Comparison of ENCODE assay signal across 31 cellular contexts in the genomic region with DNA sequence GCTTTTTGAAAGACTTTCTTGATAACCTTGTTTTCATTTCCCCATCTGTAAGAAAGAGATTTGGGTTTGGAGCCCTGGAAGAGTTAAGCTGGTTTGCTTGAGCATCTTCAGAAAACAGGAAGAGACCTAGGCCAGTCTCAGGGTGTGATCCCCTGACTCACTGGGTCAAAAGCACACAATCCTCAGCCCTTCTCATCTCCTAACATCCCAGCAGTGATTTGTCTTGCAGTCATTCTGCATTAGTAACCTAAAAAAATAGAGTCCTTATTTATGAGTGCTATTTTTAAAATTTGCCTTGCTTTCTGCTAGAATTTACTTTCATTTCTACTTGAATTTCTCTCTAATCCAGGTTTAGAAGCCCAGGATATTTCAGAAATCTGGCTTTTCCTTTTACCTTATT. TPM values are rescaled to one million over a fixed set of nuclear protein-coding genes. Genes with fewer than 3 reads are reported as not detected.
A peak's percentile ranks its signal among the peaks of the same experiment; 100 is the strongest.
DNase-seq lines count a peak whose midpoint lies in the region; ATAC-seq, FAIRE-seq and TF ChIP-seq lines count a peak whose summit lies in the region.
"Had no signal": no experiment of that assay in that cellular context is flagged by ENCODE, and none has a peak within 500 bp of the region (broad histone marks: within the 10 kb centered on the region; RNA-seq: fewer than 3 reads in every experiment).

No MANE protein-coding gene starts in this region.

- H3K9me2 ChIP-seq in GM23338 (ENCODE audit: insufficient read depth) = no peaks in the 10 kb centered on the region

- no peaks in the 10 kb centered on the region for H3K27me3 ChIP-seq in astrocyte (ENCODE audit: insufficient read depth, low read length)
- no peaks in the 10 kb centered on the region for H3K27me3 ChIP-seq in GM23338 (ENCODE audit: insufficient read depth)
- H3K27me3 ChIP-seq: dorsolateral prefrontal cortex had no signal

- no peaks in the 10 kb centered on the region for H3F3A ChIP-seq in GM23338 (replicated peaks; ENCODE audit: low read depth)

- H3K27ac ChIP-seq in astrocyte (ENCODE audit: low read depth, low read length) (no peak overlapping the region), GM23338 (ENCODE audit: low read depth) (no peak overlapping the region), coronary artery (no peak overlapping the region)
- H3K27ac ChIP-seq: epithelial cell of prostate, foreskin keratinocyte had no signal

- H3K4me1 Mint-ChIP-seq in HFFc6 (ENCODE audit: low read depth) = peaks cover 25% of the 10 kb centered on the region
- H3K4me1 Mint-ChIP-seq in astrocyte (ENCODE audit: low read depth, unreplicated experiment) = no peaks in the 10 kb centered on the region
- H3K4me1 Mint-ChIP-seq in GM23338 = no peaks in the 10 kb centered on the region
- H3K4me1 Mint-ChIP-seq: activated CD8-positive, alpha-beta memory T cell treated with anti-CD3 and anti-CD28 coated beads, Interleukin-2, amount 10 ng/mL, durations not matched to agents 7 days and 5 days; CD14-positive monocyte; central memory CD8-positive, alpha-beta T cell; naive thymus-derived CD4-positive, alpha-beta T cell; WTC11 had no signal

- H2AFZ ChIP-seq in astrocyte (ENCODE audit: low read depth, low read length) (no peak overlapping the region), GM23338 (no peak overlapping the region)

- FAIRE-seq in astrocyte (lab: Jason Lieb, UNC) = no peak
- FAIRE-seq: small intestine had no signal

- no peaks in the 10 kb centered on the region for H3K79me2 ChIP-seq in astrocyte (ENCODE audit: insufficient read depth, low read length)
- no peaks in the 10 kb centered on the region for H3K79me2 ChIP-seq in GM23338 (replicated peaks; ENCODE audit: insufficient read depth)

- H3K4me3 Mint-ChIP-seq in HFFc6 (peak overlapping the region; percentile 53; the same call in 1 of the 2 replicates), astrocyte (ENCODE audit: unreplicated experiment) (no peak overlapping the region), GM23338 (no peak overlapping the region)
- H3K4me3 Mint-ChIP-seq: activated CD8-positive, alpha-beta memory T cell treated with anti-CD3 and anti-CD28 coated beads, Interleukin-2, amount 10 ng/mL, durations not matched to agents 7 days and 5 days; activated naive CD4-positive, alpha-beta T cell treated with anti-CD3 and anti-CD28 coated beads for 36 hours; CD14-positive monocyte; central memory CD8-positive, alpha-beta T cell; naive thymus-derived CD4-positive, alpha-beta T cell; WTC11 had no signal

- ATAC-seq in GM23338 (no peak), GM21515 (IDR thresholded peaks at IDR 0.05; ENCODE audit: unreplicated experiment) (no peak)
- ATAC-seq: activated CD8-positive, alpha-beta memory T cell treated with anti-CD3 and anti-CD28 coated beads, Interleukin-2, amount 10 ng/mL, durations not matched to agents 7 days and 5 days; foreskin keratinocyte; left colon; naive thymus-derived CD4-positive, alpha-beta T cell; WTC11 had no signal

- H3K9me3 ChIP-seq in astrocyte (ENCODE audit: insufficient read depth, low read depth, low read length) = no peaks in the 10 kb centered on the region

- H3K4me2 ChIP-seq in astrocyte (ENCODE audit: low read length) = peak overlapping the region; percentile 15
- H3K4me2 ChIP-seq in GM23338 = no peak overlapping the region

- H3K27me3 Mint-ChIP-seq in HFFc6 (ENCODE audit: insufficient read depth) (peaks cover 10% of the 10 kb centered on the region), astrocyte (ENCODE audit: low read depth, unreplicated experiment) (no peaks in the 10 kb centered on the region), GM23338 (ENCODE audit: insufficient read depth, low read depth, poor library complexity) (peaks cover 2% of the 10 kb centered on the region)

- H3K36me3 Mint-ChIP-seq in HFFc6 (ENCODE audit: low read depth) = no peaks in the 10 kb centered on the region
- H3K36me3 Mint-ChIP-seq in astrocyte (ENCODE audit: low read depth, unreplicated experiment) = no peaks in the 10 kb centered on the region
- H3K36me3 Mint-ChIP-seq in GM23338 (ENCODE audit: low read depth) = no peaks in the 10 kb centered on the region
- H3K36me3 Mint-ChIP-seq: activated CD8-positive, alpha-beta memory T cell treated with anti-CD3 and anti-CD28 coated beads, Interleukin-2, amount 10 ng/mL, durations not matched to agents 7 days and 5 days; CD14-positive monocyte; naive thymus-derived CD4-positive, alpha-beta T cell; WTC11 had no signal

- DNase-seq in AG08395 (ENCODE audit: low spot score) = peak; percentile 35
- no peak for DNase-seq in HFFc6
- no peak for DNase-seq in astrocyte (ENCODE audit: low read depth)
- peak; percentile 33 for DNase-seq in kidney tubule cell (ENCODE audit: low spot score)
- DNase-seq in GM23338 (ENCODE audit: low spot score) = no peak
- DNase-seq in coronary artery (ENCODE audit: low spot score) = no peak
- no peak for DNase-seq in DMS114 treated with DMSO at 0.1 percent for 48 hours (lab: John Stamatoyannopoulos, UW; ENCODE audit: unreplicated experiment)
- DNase-seq: activated CD4-positive, alpha-beta T cell treated with anti-CD3 and anti-CD28 coated beads, Interleukin-2, amount 50 U/mL, for 1 hour; activated CD8-positive, alpha-beta memory T cell treated with anti-CD3 and anti-CD28 coated beads, Interleukin-2, amount 10 ng/mL, durations not matched to agents 7 days and 5 days; activated naive CD4-positive, alpha-beta T cell treated with anti-CD3 and anti-CD28 coated beads for 36 hours; amniotic stem cell; Calu3; dorsolateral prefrontal cortex; foreskin keratinocyte; Kasumi-1; left colon; naive thymus-derived CD4-positive, alpha-beta T cell; NCI-H1092 treated with DMSO at 0.1 percent for 48 hours; NCI-H187 treated with DMSO at 0.1 percent for 48 hours; NCI-H69; occipital lobe; RPMI8226; small intestine; stimulated activated CD4-positive, alpha-beta T cell treated with anti-CD3 and anti-CD28 coated beads, Interleukin-2, amount 100 ng/mL, for 24 hours; substantia nigra; T-helper 2 cell had no signal

- H3K4me3 ChIP-seq in astrocyte (ENCODE audit: insufficient read depth, low read depth, low read length) (no peak overlapping the region), GM23338 (no peak overlapping the region), coronary artery (no peak overlapping the region)
- H3K4me3 ChIP-seq: dorsolateral prefrontal cortex had no signal

- no peak for TF ChIP-seq CTCF in HFFc6 (IDR thresholded peaks at IDR 0.05)
- no peak for TF ChIP-seq CTCF in astrocyte (IDR thresholded peaks at IDR 0.05; ENCODE audit: insufficient read depth, low read depth, low read length)
- no peak for TF ChIP-seq CTCF in GM23338 (conservative IDR thresholded peaks at IDR 0.05; ENCODE audit: low read depth in 2 of 2)
- no peak for TF ChIP-seq CTCF in coronary artery (IDR thresholded peaks at IDR 0.05)

- H3K9me3 Mint-ChIP-seq in HFFc6 (no peaks in the 10 kb centered on the region), astrocyte (ENCODE audit: unreplicated experiment) (no peaks in the 10 kb centered on the region), GM23338 (no peaks in the 10 kb centered on the region)
- H3K9me3 Mint-ChIP-seq: activated naive CD4-positive, alpha-beta T cell treated with anti-CD3 and anti-CD28 coated beads for 36 hours; central memory CD8-positive, alpha-beta T cell; naive thymus-derived CD4-positive, alpha-beta T cell; WTC11 had no signal

- H3K36me3 ChIP-seq in astrocyte (ENCODE audit: insufficient read depth, low read length) (no peaks in the 10 kb centered on the region), GM23338 (ENCODE audit: insufficient read depth) (no peaks in the 10 kb centered on the region)

- H3K27ac Mint-ChIP-seq in HFFc6 (peak overlapping the region; percentile 61; the same call in 1 of the 2 replicates), astrocyte (ENCODE audit: unreplicated experiment) (no peak overlapping the region), GM23338 (no peak overlapping the region)
- H3K27ac Mint-ChIP-seq: activated CD8-positive, alpha-beta memory T cell treated with anti-CD3 and anti-CD28 coated beads, Interleukin-2, amount 10 ng/mL, durations not matched to agents 7 days and 5 days; activated naive CD4-positive, alpha-beta T cell treated with anti-CD3 and anti-CD28 coated beads for 36 hours; CD14-positive monocyte; naive thymus-derived CD4-positive, alpha-beta T cell; WTC11 had no signal

- no peaks in the 10 kb centered on the region for H4K20me1 ChIP-seq in astrocyte (ENCODE audit: insufficient read depth, low read length)
- no peaks in the 10 kb centered on the region for H4K20me1 ChIP-seq in GM23338 (replicated peaks; ENCODE audit: insufficient read depth)

- H3K4me1 ChIP-seq in astrocyte (ENCODE audit: insufficient read depth, low read length) = peaks cover 3% of the 10 kb centered on the region
- H3K4me1 ChIP-seq in GM23338 (ENCODE audit: insufficient read depth) = no peaks in the 10 kb centered on the region
- H3K4me1 ChIP-seq: foreskin keratinocyte had no signal

- H3K9ac ChIP-seq in astrocyte (ENCODE audit: low read length) = no peak overlapping the region

TF ChIP-seq in GM23338, 12 proteins besides CTCF, POLR2A, EP300 and RAD21:
- TF ChIP-seq CREB1 (CRISPR knock-in tag; IDR thresholded peaks at IDR 0.05; ENCODE audit: low read depth) (no peak), EZH2 (IDR thresholded peaks at IDR 0.05; ENCODE audit: low read depth, unreplicated experiment) (no peak), JUNB (IDR thresholded peaks at IDR 0.05; ENCODE audit: unreplicated experiment) (no peak), ZNF331 (CRISPR knock-in tag; IDR thresholded peaks at IDR 0.05; ENCODE audit: low read depth) (no peak)
TF ChIP-seq in GM23338: peak in this region for 0.

RNA-seq across cellular contexts. Expression of a gene that starts 16.4 kb away (rescaled TPM):
- total RNA-seq in HFFc6 (2021; fragmentation: NEBNext Ultra II Directional; extraction: Animal tissue kit (Norgen Biotek cat#: 25700)) = 10 to 100 TPM; 24.4 to 32.7 (median 27.8) TPM
- total RNA-seq in astrocyte = 30.2 and 32.0 TPM in 2 replicates
- total RNA-seq in GM23338 (2014; rRNA removed; shearing (Covaris generic)) = 24.6 and 27.2 TPM in 2 replicates
- polyA plus RNA-seq in GM23338 (2016; fragmentation: Nextera tagmentation; extraction: Ambion mirVana) = 7.4 and 7.8 TPM in 2 replicates

Comparison
In these comparisons a context has a peak if more than half of its experiments do, and no peak if none do; other contexts are left out.
1. DNase-seq: peak in AG08395 (single experiment) and kidney tubule cell (single experiment); none in HFFc6 (single experiment), astrocyte (single experiment), GM23338 (single experiment), coronary artery (single experiment) and DMS114 treated with DMSO at 0.1 percent for 48 hours (single experiment).